In the genomic region with DNA sequence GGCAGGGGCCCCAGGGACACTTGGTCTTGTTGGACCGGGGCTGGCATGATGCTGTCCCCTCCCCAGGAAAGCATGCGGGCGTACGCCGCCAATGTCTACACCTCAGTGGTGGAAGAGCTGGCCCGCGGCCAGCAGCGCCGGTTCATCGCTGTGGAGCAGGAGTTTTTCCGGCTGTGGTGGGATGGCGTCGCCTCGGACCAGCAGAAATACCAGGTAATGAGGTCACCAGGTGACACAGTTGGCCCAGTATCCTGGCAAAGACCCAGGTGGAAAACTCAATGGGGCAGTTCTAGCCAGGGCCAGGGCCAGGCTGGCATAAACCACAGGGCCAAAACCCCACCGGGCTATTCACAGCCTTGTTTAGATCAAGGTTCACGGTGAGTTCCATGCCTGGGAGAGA, we compare ENCODE assay signal across 12 cellular contexts. TPM values are rescaled to one million over a fixed set of nuclear protein-coding genes. Genes with fewer than 3 reads are reported as not detected.
DNase-seq lines count a peak whose midpoint lies in the region; ATAC-seq lines count a peak whose summit lies in the region.
"Had no signal": no experiment of that assay in that cellular context is flagged by ENCODE, and none has a peak within 500 bp of the region (broad histone marks: within the 10 kb centered on the region; RNA-seq: fewer than 3 reads in every experiment).

No MANE protein-coding gene starts in this region.

- H3K4me2 ChIP-seq in BLaER1 treated with 17β-estradiol and CSF1 and Interleukin-3, amounts not matched to agents 10 nM and 100 nM, result peak overlapping the region; percentile 94 to 100 (median 98); a peak in 18 of 22 replicates

- peak overlapping the region; percentile 44 to 91 (median 88) for H3K4me3 Mint-ChIP-seq in IgD-negative memory B cell
- peak overlapping the region; percentile 82 for H3K4me3 Mint-ChIP-seq in activated T-helper 2 cell treated with anti-CD3 and anti-CD28 coated beads, Interferon-gamma antibody, Interleukin-2, Interleukin-4, amounts not matched to agents 10 μg/mL and 5 μg/mL and 100 μg/mL, durations not matched to agents 14 hours and 24 hours and 36 hours (ENCODE audit: low read depth)
- peak overlapping the region in 7 of 10 donors; percentile 47 to 94 (median 89) for H3K4me3 Mint-ChIP-seq in naive thymus-derived CD4-positive, alpha-beta T cell

- peaks cover 41 to 53% (median 49%) of the 10 kb centered on the region in 11 experiments for H3K36me3 ChIP-seq in BLaER1 treated with 17β-estradiol and CSF1 and Interleukin-3, amounts not matched to agents 10 nM and 100 nM
- peaks cover 6 to 54% (median 16%) of the 10 kb centered on the region in 3 experiments for H3K36me3 ChIP-seq in naive thymus-derived CD4-positive, alpha-beta T cell (ENCODE audit: control insufficient read depth in 2 of 3, insufficient read depth in 3 of 3, low read length in 3 of 3)

- no peak overlapping the region for H3K4me3 ChIP-seq in BLaER1 treated with 17β-estradiol and CSF1 and Interleukin-3, amounts not matched to agents 10 nM and 100 nM
- no peak overlapping the region for H3K4me3 ChIP-seq in naive thymus-derived CD4-positive, alpha-beta T cell (ENCODE audit: low read length)

- H3K27ac ChIP-seq in BLaER1 treated with 17β-estradiol and CSF1 and Interleukin-3, amounts not matched to agents 10 nM and 100 nM, result no peak overlapping the region
- H3K27ac ChIP-seq in naive thymus-derived CD4-positive, alpha-beta T cell (ENCODE audit: low read depth, low read length), result no peak overlapping the region

- peaks cover 0 to 13% (median 4%) of the 10 kb centered on the region in 11 experiments; a peak in 6 of 22 replicates for H4K20me1 ChIP-seq in BLaER1 treated with 17β-estradiol and CSF1 and Interleukin-3, amounts not matched to agents 10 nM and 100 nM

- H3K27me3 Mint-ChIP-seq in IgD-negative memory B cell, result peaks cover 1% of the 10 kb centered on the region
- H3K27me3 Mint-ChIP-seq in activated T-helper 2 cell treated with anti-CD3 and anti-CD28 coated beads, Interferon-gamma antibody, Interleukin-2, Interleukin-4, amounts not matched to agents 10 μg/mL and 5 μg/mL and 100 μg/mL, durations not matched to agents 14 hours and 24 hours and 36 hours (ENCODE audit: low read depth), result peaks cover 4% of the 10 kb centered on the region
- peaks cover 0 to 11% (median 0%) of the 10 kb centered on the region in 5 donors for H3K27me3 Mint-ChIP-seq in naive thymus-derived CD4-positive, alpha-beta T cell

- no peak for DNase-seq in activated T-helper 2 cell treated with anti-CD3 and anti-CD28 coated beads, Interferon-gamma antibody, Interleukin-2, Interleukin-4, amounts not matched to agents 10 μg/mL and 5 μg/mL and 100 μg/mL, durations not matched to agents 14 hours and 24 hours and 36 hours (ENCODE audit: low spot score)
- DNase-seq in naive thymus-derived CD4-positive, alpha-beta T cell, result no peak
- no peak for DNase-seq in stimulated activated CD4-positive, alpha-beta T cell treated with anti-CD3 and anti-CD28 coated beads, Interleukin-15, amount 100 ng/mL, for 24 hours
- DNase-seq in NOMO-1 treated with DMSO at 0.1 percent for 48 hours (lab: John Stamatoyannopoulos, UW; ENCODE audit: unreplicated experiment), result no peak
- no peak for DNase-seq in left cardiac atrium
- DNase-seq in NCI-H187 (lab: John Stamatoyannopoulos, UW), result no peak
- DNase-seq: AML-193; H7; stimulated activated CD4-positive, alpha-beta T cell treated with anti-CD3 and anti-CD28 coated beads, Interleukin-2, amount 100 ng/mL, for 24 hours had no signal

- intact Hi-C loops in activated T-helper 2 cell treated with anti-CD3 and anti-CD28 coated beads, Interferon-gamma antibody, Interleukin-2, Interleukin-4, amounts not matched to agents 10 μg/mL and 5 μg/mL and 100 μg/mL, durations not matched to agents 14 hours and 24 hours and 36 hours (cut with micrococcal nuclease), result loop anchor here (10.0 kb wide), 2 partner anchors 98 to 128 kb away; a partner anchor contains a TSS
- intact Hi-C loops in naive thymus-derived CD4-positive, alpha-beta T cell (cut with micrococcal nuclease), result loop anchor here (5.0 to 10.0 kb wide), 2 partner anchors 96 to 208 kb away; a partner anchor contains a TSS
- intact Hi-C loops in left cardiac atrium (cut with DNase I), result no loop called here

- CTCF ChIA-PET in naive thymus-derived CD4-positive, alpha-beta T cell (lab: Charles Lee), result no interaction called here

- H3K9me3 Mint-ChIP-seq in IgD-negative memory B cell, result no peaks in the 10 kb centered on the region
- H3K9me3 Mint-ChIP-seq in activated T-helper 2 cell treated with anti-CD3 and anti-CD28 coated beads, Interferon-gamma antibody, Interleukin-2, Interleukin-4, amounts not matched to agents 10 μg/mL and 5 μg/mL and 100 μg/mL, durations not matched to agents 14 hours and 24 hours and 36 hours, result peaks cover 5% of the 10 kb centered on the region
- peaks cover 0 to 8% (median 0%) of the 10 kb centered on the region in 11 donors for H3K9me3 Mint-ChIP-seq in naive thymus-derived CD4-positive, alpha-beta T cell

- no peaks in the 10 kb centered on the region for H3K27me3 ChIP-seq in BLaER1 treated with 17β-estradiol and CSF1 and Interleukin-3, amounts not matched to agents 10 nM and 100 nM
- no peaks in the 10 kb centered on the region for H3K27me3 ChIP-seq in naive thymus-derived CD4-positive, alpha-beta T cell (ENCODE audit: control insufficient read depth in 2 of 2, insufficient read depth in 2 of 2, low read length in 2 of 2)

- peak overlapping the region in 2 of 3 donors; percentile 27 to 58 for H3K27ac Mint-ChIP-seq in IgD-negative memory B cell
- H3K27ac Mint-ChIP-seq in activated T-helper 2 cell treated with anti-CD3 and anti-CD28 coated beads, Interferon-gamma antibody, Interleukin-2, Interleukin-4, amounts not matched to agents 10 μg/mL and 5 μg/mL and 100 μg/mL, durations not matched to agents 14 hours and 24 hours and 36 hours, result no peak overlapping the region
- H3K27ac Mint-ChIP-seq in naive thymus-derived CD4-positive, alpha-beta T cell, result peak overlapping the region in 4 of 9 donors; percentile 38 to 84 (median 68)
- H3K27ac Mint-ChIP-seq: progenitor cell of endocrine pancreas had no signal

- peaks cover 7% of the 10 kb centered on the region for H3K36me3 Mint-ChIP-seq in IgD-negative memory B cell
- H3K36me3 Mint-ChIP-seq in activated T-helper 2 cell treated with anti-CD3 and anti-CD28 coated beads, Interferon-gamma antibody, Interleukin-2, Interleukin-4, amounts not matched to agents 10 μg/mL and 5 μg/mL and 100 μg/mL, durations not matched to agents 14 hours and 24 hours and 36 hours (ENCODE audit: low read depth), result peaks cover 36% of the 10 kb centered on the region
- peaks cover 21 to 42% (median 35%) of the 10 kb centered on the region in 5 donors for H3K36me3 Mint-ChIP-seq in naive thymus-derived CD4-positive, alpha-beta T cell

- H3K4me1 ChIP-seq in BLaER1 treated with 17β-estradiol and CSF1 and Interleukin-3, amounts not matched to agents 10 nM and 100 nM, result peaks cover 15 to 24% (median 21%) of the 10 kb centered on the region in 10 experiments
- H3K4me1 ChIP-seq in naive thymus-derived CD4-positive, alpha-beta T cell (ENCODE audit: control insufficient read depth in 2 of 2, insufficient read depth in 2 of 2, low read length in 2 of 2), result peaks cover 5 to 9% of the 10 kb centered on the region in 2 donors

- POLR2A ChIA-PET in naive thymus-derived CD4-positive, alpha-beta T cell (lab: Charles Lee), result interaction anchor here (0.8 kb wide), 1 partner anchor 64 kb away, joined by 4 read pairs; a partner anchor contains a TSS

- H3K9me3 ChIP-seq in BLaER1 treated with 17β-estradiol and CSF1 and Interleukin-3, amounts not matched to agents 10 nM and 100 nM (replicated peaks in 1 of 11), result peaks cover 0 to 6% (median 0%) of the 10 kb centered on the region in 11 experiments; a peak in 5 of 22 replicates
- H3K9me3 ChIP-seq in naive thymus-derived CD4-positive, alpha-beta T cell (ENCODE audit: control insufficient read depth in 2 of 3, low read length in 3 of 3), result no peaks in the 10 kb centered on the region

- peak overlapping the region in 2 of 11 experiments; percentile 85 to 94; a peak in 2 of 22 replicates for H3K9ac ChIP-seq in BLaER1 treated with 17β-estradiol and CSF1 and Interleukin-3, amounts not matched to agents 10 nM and 100 nM

- H3K4me1 Mint-ChIP-seq in IgD-negative memory B cell, result peaks cover 0 to 10% (median 7%) of the 10 kb centered on the region in 3 donors
- peaks cover 6% of the 10 kb centered on the region for H3K4me1 Mint-ChIP-seq in activated T-helper 2 cell treated with anti-CD3 and anti-CD28 coated beads, Interferon-gamma antibody, Interleukin-2, Interleukin-4, amounts not matched to agents 10 μg/mL and 5 μg/mL and 100 μg/mL, durations not matched to agents 14 hours and 24 hours and 36 hours (ENCODE audit: low read depth)
- peaks cover 6 to 17% (median 8%) of the 10 kb centered on the region in 7 donors for H3K4me1 Mint-ChIP-seq in naive thymus-derived CD4-positive, alpha-beta T cell

- ATAC-seq in naive thymus-derived CD4-positive, alpha-beta T cell, result no peak
- ATAC-seq in left cardiac atrium, result no peak

RNA-seq across cellular contexts. Expression of a gene that starts 1.5 kb away (rescaled TPM):
- 22.5 TPM for polyA plus RNA-seq in IgD-negative memory B cell
- 14.9 and 16.3 TPM in 2 replicates for total RNA-seq in activated T-helper 2 cell treated with anti-CD3 and anti-CD28 coated beads, Interferon-gamma antibody, Interleukin-2, Interleukin-4, amounts not matched to agents 10 μg/mL and 5 μg/mL and 100 μg/mL, durations not matched to agents 14 hours and 24 hours and 36 hours
- 10 to 100 TPM; 28.7 to 56.2 (median 39.4) TPM for total RNA-seq in naive thymus-derived CD4-positive, alpha-beta T cell
- 10 to 100 TPM; 10.5 to 31.4 TPM for polyA plus RNA-seq in naive thymus-derived CD4-positive, alpha-beta T cell
- total RNA-seq in left cardiac atrium, result 10 to 100 TPM; 20.5 to 25.6 TPM

Comparison
In these comparisons a context has a peak if more than half of its experiments do, and no peak if none do; other contexts are left out.
1. intact Hi-C loops: an anchor here in activated T-helper 2 cell treated with anti-CD3 and anti-CD28 coated beads, Interferon-gamma antibody, Interleukin-2, Interleukin-4, amounts not matched to agents 10 μg/mL and 5 μg/mL and 100 μg/mL, durations not matched to agents 14 hours and 24 hours and 36 hours (10.0 kb wide) and naive thymus-derived CD4-positive, alpha-beta T cell (5.0 to 10.0 kb wide); none called in left cardiac atrium.